Comparison of ENCODE assay signal across 7 cellular contexts in the genomic region with DNA sequence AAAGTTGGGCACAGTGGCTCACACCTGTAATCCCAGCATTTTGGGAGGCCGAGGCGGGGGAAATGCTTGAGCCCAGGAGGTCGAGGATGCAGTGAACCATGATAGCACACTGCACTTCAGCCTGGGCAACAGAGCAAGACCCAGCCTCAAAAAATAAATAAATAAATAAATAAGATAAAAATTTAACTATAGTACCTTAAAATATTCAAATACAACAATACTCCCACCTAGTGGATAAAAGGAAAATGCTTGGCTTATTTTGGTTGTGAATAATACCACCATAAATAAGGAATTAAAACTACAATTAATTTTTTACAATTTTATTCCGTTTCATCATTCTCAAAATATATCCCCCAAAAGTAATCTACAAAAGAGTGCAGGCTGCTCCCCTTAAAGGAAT. TPM values are rescaled to one million over a fixed set of nuclear protein-coding genes. Genes with fewer than 3 reads are reported as not detected.
DNase-seq lines count a peak whose midpoint lies in the region; ATAC-seq, FAIRE-seq and TF ChIP-seq lines count a peak whose summit lies in the region.

No MANE protein-coding gene starts in this region.

- H3K36me3 ChIP-seq in MM.1S (replicated peaks; ENCODE audit: insufficient read depth, low read length) = peaks cover 31% of the 10 kb centered on the region; the same call in 1 of the 2 replicates
- peaks cover 0 to 12% (median 6%) of the 10 kb centered on the region in 3 donors for H3K36me3 ChIP-seq in pancreas

- no peaks in the 10 kb centered on the region for H3K27me3 ChIP-seq in MM.1S (replicated peaks; ENCODE audit: insufficient read depth, low read length)
- H3K27me3 ChIP-seq in pancreas = no peaks in the 10 kb centered on the region

- no peaks in the 10 kb centered on the region for H4K20me1 ChIP-seq in MM.1S (ENCODE audit: insufficient read depth, low read length)

- H3K27ac ChIP-seq in MM.1S (ENCODE audit: low read length) (no peak overlapping the region), pancreas (no peak overlapping the region)

- no peak overlapping the region for H3K9ac ChIP-seq in MM.1S (ENCODE audit: low read length)

- intact Hi-C loops in pancreas (cut with DNase I) = no loop called here

- peak; percentile 29 for DNase-seq in EL
- peak; percentile 31 for DNase-seq in MM.1S
- peak; percentile 44 for DNase-seq in dedifferentiated amniotic fluid mesenchymal stem cell (ENCODE audit: extremely low spot score)
- no peak for DNase-seq in pancreas
- DNase-seq in medulla oblongata (ENCODE audit: extremely low spot score) = no peak
- no peak for DNase-seq in NCI-H2081 treated with DMSO at 0.1 percent for 48 hours (lab: John Stamatoyannopoulos, UW)
- DNase-seq in NOMO-1 treated with dmso at 0.1 percent for 144 hours (lab: John Stamatoyannopoulos, UW; ENCODE audit: unreplicated experiment) = no peak

- H3K4me1 ChIP-seq in MM.1S (ENCODE audit: low read length) (no peaks in the 10 kb centered on the region), pancreas (no peaks in the 10 kb centered on the region)

- H3K9me3 ChIP-seq in MM.1S (replicated peaks; ENCODE audit: insufficient read depth, low read length) = no peaks in the 10 kb centered on the region
- H3K9me3 ChIP-seq in pancreas = no peaks in the 10 kb centered on the region

- ATAC-seq in pancreas = peak in 2 of 4 donors; percentile 22 to 39

- no peak overlapping the region for H2AFZ ChIP-seq in MM.1S (ENCODE audit: low read length)

- FAIRE-seq in pancreas (lab: Jason Lieb, UNC) = no peak

- H3K79me2 ChIP-seq in MM.1S (ENCODE audit: low read length) = peaks cover 13% of the 10 kb centered on the region

- no peaks in the 10 kb centered on the region for H3K9me2 ChIP-seq in MM.1S (replicated peaks; ENCODE audit: insufficient read depth, low read length)

- H3K4me3 ChIP-seq in MM.1S (ENCODE audit: low read length) (no peak overlapping the region), pancreas (no peak overlapping the region)

- WGBS in pancreas, 2 donors = 87% methylated on average over 4 of the region's 4 CpGs

- no peaks in the 10 kb centered on the region for H3F3A ChIP-seq in MM.1S (ENCODE audit: insufficient read depth, low read length)

- peak; percentile 44 for TF ChIP-seq CTCF in MM.1S (IDR thresholded peaks at IDR 0.05; ENCODE audit: low read length)
- peak in 3 of 4 donors; percentile 24 to 47 (median 28) for TF ChIP-seq CTCF in pancreas (IDR thresholded peaks at IDR 0.05)

- H3K4me2 ChIP-seq in MM.1S (ENCODE audit: low read depth, low read length) = no peak overlapping the region

RNA-seq across cellular contexts. Expression of a gene that starts 8.1 kb away (rescaled TPM):
- 10 to 100 TPM; 12.4 to 21.6 (median 16.6) TPM for total RNA-seq in pancreas
- polyA plus RNA-seq in pancreas = 10 to 100 TPM; 19.3 to 35.0 TPM

Comparison
In these comparisons a context has a peak if more than half of its experiments do, and no peak if none do; other contexts are left out.
1. DNase-seq: peak in EL (single experiment), MM.1S (single experiment) and dedifferentiated amniotic fluid mesenchymal stem cell (single experiment); none in pancreas (0 of 6), medulla oblongata (single experiment), NCI-H2081 treated with DMSO at 0.1 percent for 48 hours (single experiment) and NOMO-1 treated with dmso at 0.1 percent for 144 hours (single experiment).